In genomic region chr15:75578206-75578947, GRCh38 we compare ENCODE assay signal across 8 cellular contexts. TPM values are rescaled to one million over a fixed set of nuclear protein-coding genes. Genes with fewer than 3 reads are reported as not detected.
DNase-seq lines count a peak whose midpoint lies in the region; ATAC-seq lines count a peak whose summit lies in the region.

No MANE protein-coding gene starts in this region.

- H3K4me1 Mint-ChIP-seq in stimulated activated naive B cell treated with anti-CD40 and anti-IgM and Interleukin-4, amounts not matched to agents 10 μg/mL and 1 μg/mL and 100 μg/mL, for 72 hours = peaks cover 10 to 30% of the 10 kb centered on the region in 2 donors

- H3K9me3 Mint-ChIP-seq in stimulated activated naive B cell treated with anti-CD40 and anti-IgM and Interleukin-4, amounts not matched to agents 10 μg/mL and 1 μg/mL and 100 μg/mL, for 72 hours = no peaks in the 10 kb centered on the region

- peaks cover 4 to 9% of the 10 kb centered on the region in 2 donors for H3K36me3 Mint-ChIP-seq in stimulated activated naive B cell treated with anti-CD40 and anti-IgM and Interleukin-4, amounts not matched to agents 10 μg/mL and 1 μg/mL and 100 μg/mL, for 72 hours

- peak overlapping the region; percentile 96 for H3K27ac Mint-ChIP-seq in stimulated activated naive B cell treated with anti-CD40 and anti-IgM and Interleukin-4, amounts not matched to agents 10 μg/mL and 1 μg/mL and 100 μg/mL, for 72 hours

- DNase-seq in GM03348 (ENCODE audit: low spot score) = peak; percentile 70
- DNase-seq in T-helper 1 cell = peak in 3 of 5 donors; percentile 14 to 36 (median 34)
- peak; percentile 24 for DNase-seq in central memory CD4-positive, alpha-beta T cell
- DNase-seq in left lobe of liver (ENCODE audit: low spot score) = peak; percentile 60
- DNase-seq in stimulated activated naive B cell treated with anti-CD40 and anti-IgM and Interleukin-4, amounts not matched to agents 10 μg/mL and 1 μg/mL and 100 μg/mL, for 72 hours = peak; percentile 19

- peak; percentile 42 for ATAC-seq in HG02870 (IDR thresholded peaks at IDR 0.05; ENCODE audit: unreplicated experiment)
- peak; percentile 70 for ATAC-seq in left lobe of liver
- peak; percentile 71 to 72 for ATAC-seq in stimulated activated naive B cell treated with anti-CD40 and anti-IgM and Interleukin-4, amounts not matched to agents 10 μg/mL and 1 μg/mL and 100 μg/mL, for 72 hours (replicated peaks)
- no peak for ATAC-seq in HG02840 (IDR thresholded peaks at IDR 0.05; ENCODE audit: low FRiP score, unreplicated experiment)
- no peak for ATAC-seq in HG03457 (IDR thresholded peaks at IDR 0.05; ENCODE audit: unreplicated experiment)

- peak overlapping the region; percentile 91 to 93 for H3K4me3 Mint-ChIP-seq in stimulated activated naive B cell treated with anti-CD40 and anti-IgM and Interleukin-4, amounts not matched to agents 10 μg/mL and 1 μg/mL and 100 μg/mL, for 72 hours

- no peaks in the 10 kb centered on the region for H3K27me3 Mint-ChIP-seq in stimulated activated naive B cell treated with anti-CD40 and anti-IgM and Interleukin-4, amounts not matched to agents 10 μg/mL and 1 μg/mL and 100 μg/mL, for 72 hours

RNA-seq across cellular contexts. Expression of gene PTPN9, which starts 0.7 kb away (rescaled TPM):
- total RNA-seq in left lobe of liver = 9.2 TPM

RNA-seq across cellular contexts. Expression of gene SNUPN, which starts 47.1 kb away (rescaled TPM):
- total RNA-seq in left lobe of liver = 10.1 TPM

Comparison
In these comparisons a context has a peak if more than half of its experiments do, and no peak if none do; other contexts are left out.
1. DNase-seq: peak in every context shown above with its lines; median percentile 70 in GM03348; 60 in left lobe of liver; 34 in T-helper 1 cell; 24 in central memory CD4-positive, alpha-beta T cell; 19 in stimulated activated naive B cell treated with anti-CD40 and anti-IgM and Interleukin-4, amounts not matched to agents 10 μg/mL and 1 μg/mL and 100 μg/mL, for 72 hours.
2. ATAC-seq: peak in HG02870 (single experiment), left lobe of liver (single experiment) and stimulated activated naive B cell treated with anti-CD40 and anti-IgM and Interleukin-4, amounts not matched to agents 10 μg/mL and 1 μg/mL and 100 μg/mL, for 72 hours (2 of 2); none in HG02840 (single experiment) and HG03457 (single experiment).